9 cellular contexts compared by ENCODE assay signal in genomic region chr19:10518444-10519361, GRCh38. TPM values are rescaled to one million over a fixed set of nuclear protein-coding genes. Genes with fewer than 3 reads are reported as not detected.
A peak's percentile ranks its signal among the peaks of the same experiment; 100 is the strongest.
DNase-seq lines count a peak whose midpoint lies in the region; ATAC-seq and TF ChIP-seq lines count a peak whose summit lies in the region.
"Had no signal": no experiment of that assay in that cellular context is flagged by ENCODE, and none has a peak within 500 bp of the region (broad histone marks: within the 10 kb centered on the region; RNA-seq: fewer than 3 reads in every experiment).

No MANE protein-coding gene starts in this region.

- DNase-seq in NOMO-1 treated with dmso at 0.1 percent for 144 hours (lab: John Stamatoyannopoulos, UW; ENCODE audit: unreplicated experiment) (peak; percentile 12), NOMO-1 (lab: John Stamatoyannopoulos, UW; ENCODE audit: unreplicated experiment in 2 of 2) (no peak), epithelial cell of prostate (ENCODE audit: low read depth, low spot score) (no peak), NCI-H1105 treated with DMSO at 0.1 percent for 48 hours (lab: John Stamatoyannopoulos, UW) (no peak)
- DNase-seq: colonic mucosa had no signal

- H3K27me3 ChIP-seq in skeletal muscle satellite cell (ENCODE audit: control insufficient read depth, insufficient read depth, low read length): peaks cover 52% of the 10 kb centered on the region

- H3K4me1 ChIP-seq in skeletal muscle satellite cell (ENCODE audit: control insufficient read depth, insufficient read depth, low read length): peaks cover 19% of the 10 kb centered on the region
- H3K4me1 ChIP-seq: colonic mucosa had no signal

- H3K9me3 ChIP-seq in skeletal muscle satellite cell (replicated peaks; ENCODE audit: low read length): no peaks in the 10 kb centered on the region
- H3K9me3 ChIP-seq: colonic mucosa had no signal

- peak overlapping the region; percentile 46 for H3K27ac ChIP-seq in epithelial cell of prostate
- H3K27ac ChIP-seq: colonic mucosa had no signal

- no peak overlapping the region for H3K4me3 ChIP-seq in skeletal muscle satellite cell (ENCODE audit: low read length)

- peak overlapping the region; percentile 72 for H3K4me2 ChIP-seq in skeletal muscle satellite cell (ENCODE audit: low read length)

- no peaks in the 10 kb centered on the region for H3K36me3 ChIP-seq in skeletal muscle satellite cell (ENCODE audit: insufficient read depth, low read length)
- H3K36me3 ChIP-seq: colonic mucosa had no signal

- no peak overlapping the region for H3K9ac ChIP-seq in skeletal muscle satellite cell (ENCODE audit: low read depth, low read length)

- no peak for ATAC-seq in GM21576 (IDR thresholded peaks at IDR 0.05; ENCODE audit: unreplicated experiment)
- no peak for ATAC-seq in HG02588 (IDR thresholded peaks at IDR 0.05; ENCODE audit: unreplicated experiment)

TF ChIP-seq in PFSK-1, 5 proteins besides CTCF, POLR2A, EP300 and RAD21:
- TF ChIP-seq TAF1 (IDR thresholded peaks at IDR 0.05; ENCODE audit: borderline replicate concordance, insufficient read depth, low read length) (no peak), FOXP2 (optimal IDR thresholded peaks at IDR 0.05; ENCODE audit: borderline replicate concordance, extremely low read depth, extremely low read length, insufficient read depth) (no peak), POLR2AphosphoS5 (IDR thresholded peaks at IDR 0.05; ENCODE audit: low read depth, low read length) (0 out of 2 replicates have a peak, but pooled peaks have one; percentile 2), SIN3A (IDR thresholded peaks at IDR 0.05; ENCODE audit: borderline replicate concordance, insufficient read depth, low read length) (peak; percentile 3; the same call in 1 of the 2 replicates), REST (IDR thresholded peaks at IDR 0.05; ENCODE audit: insufficient read depth in 1 of 2, low read depth in 2 of 2, low read length in 2 of 2) (no peak)

RNA-seq across cellular contexts. Expression of gene S1PR5, which starts 1.5 kb away (rescaled TPM):
- polyA plus RNA-seq in PFSK-1 (2012; ENCODE audit: insufficient read length, low read depth): 22.0 TPM
- total RNA-seq in skeletal muscle satellite cell (2012; rRNA removed): 0.25 TPM in 1 of 2 replicates, not detected in the other
- total RNA-seq: colonic mucosa had no signal

RNA-seq across cellular contexts. Expression of gene KEAP1, which starts 15.5 kb away (rescaled TPM):
- 105 TPM for polyA plus RNA-seq in PFSK-1 (2012; ENCODE audit: insufficient read length, low read depth)
- 50.4 and 55.0 TPM in 2 replicates for total RNA-seq in skeletal muscle satellite cell (2012; rRNA removed)

RNA-seq across cellular contexts. Expression of gene ATG4D, which starts 25.0 kb away (rescaled TPM):
- 64.1 TPM for polyA plus RNA-seq in PFSK-1 (2012; ENCODE audit: insufficient read length, low read depth)
- total RNA-seq in skeletal muscle satellite cell (2012; rRNA removed): 14.2 and 15.5 TPM in 2 replicates

RNA-seq across cellular contexts. Expression of gene KRI1, which starts 47.1 kb away (rescaled TPM):
- 53.9 TPM for polyA plus RNA-seq in PFSK-1 (2012; ENCODE audit: insufficient read length, low read depth)
- total RNA-seq in skeletal muscle satellite cell (2012; rRNA removed): 7.0 and 8.6 TPM in 2 replicates

RNA-seq across cellular contexts. Expression of gene CDKN2D, which starts 50.1 kb away (rescaled TPM):
- 10.8 TPM for polyA plus RNA-seq in PFSK-1 (2012; ENCODE audit: insufficient read length, low read depth)
- 4.1 and 5.7 TPM in 2 replicates for total RNA-seq in skeletal muscle satellite cell (2012; rRNA removed)
